In the genomic region with DNA sequence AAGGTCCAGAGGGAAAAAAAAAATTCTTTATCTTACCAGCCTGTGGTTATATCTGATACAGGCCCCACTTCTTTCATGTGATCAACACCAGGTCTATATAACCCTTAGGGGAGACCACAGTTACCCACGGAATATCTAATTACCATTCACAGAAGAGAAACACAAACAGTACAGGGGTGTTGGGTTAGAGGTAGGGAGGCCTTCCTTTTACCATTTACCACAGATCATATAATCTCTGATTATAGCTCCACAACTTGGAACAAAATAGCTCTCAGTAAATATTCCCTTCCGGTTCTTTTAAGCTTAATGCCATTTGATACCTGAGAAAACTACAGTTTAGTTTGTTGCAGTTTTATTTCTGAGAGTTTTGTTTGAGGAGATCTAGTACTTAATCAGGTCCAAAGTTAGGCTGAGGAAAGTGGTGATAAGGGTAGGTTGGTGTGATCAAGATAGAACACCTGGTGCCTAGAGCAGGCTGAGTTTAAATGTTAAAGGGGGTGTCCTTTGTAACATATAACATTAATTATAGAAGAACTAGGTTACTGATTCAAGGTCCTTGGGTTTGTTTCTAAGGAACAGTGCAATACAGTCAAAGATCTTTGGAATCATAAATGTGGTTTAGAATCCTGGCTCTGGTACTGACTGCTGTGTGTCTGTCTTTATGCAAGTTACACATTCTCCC, we compare ENCODE assay signal across 9 cellular contexts. TPM values are rescaled to one million over a fixed set of nuclear protein-coding genes. Genes with fewer than 3 reads are reported as not detected.
DNase-seq lines count a peak whose midpoint lies in the region; ATAC-seq and TF ChIP-seq lines count a peak whose summit lies in the region.
"Had no signal": no experiment of that assay in that cellular context is flagged by ENCODE, and none has a peak within 500 bp of the region (broad histone marks: within the 10 kb centered on the region; RNA-seq: fewer than 3 reads in every experiment).

No MANE protein-coding gene starts in this region.

- H3K9me3 ChIP-seq in endodermal cell (ENCODE audit: control insufficient read depth, low read length), result no peaks in the 10 kb centered on the region
- H3K9me3 ChIP-seq in psoas muscle, result no peaks in the 10 kb centered on the region

- no peaks in the 10 kb centered on the region for H3K27me3 Mint-ChIP-seq in endodermal cell (ENCODE audit: insufficient read depth)

- DNase-seq in H4 (ENCODE audit: low spot score), result peak; percentile 16
- DNase-seq in NCI-H2196 (lab: John Stamatoyannopoulos, UW; ENCODE audit: unreplicated experiment), result peak; percentile 42
- no peak for DNase-seq in endodermal cell
- no peak for DNase-seq in psoas muscle
- no peak for DNase-seq in NK-92 (lab: John Stamatoyannopoulos, UW; ENCODE audit: unreplicated experiment)
- no peak for DNase-seq in NCI-H510A (lab: John Stamatoyannopoulos, UW)
- no peak for DNase-seq in NCI-H774 (lab: John Stamatoyannopoulos, UW)
- DNase-seq: kidney glomerular epithelial cell had no signal

- no peak overlapping the region for H3K9ac ChIP-seq in endodermal cell (ENCODE audit: extremely low read depth, low read length, poor library complexity, severe bottlenecking)

- H3K4me3 Mint-ChIP-seq in endodermal cell, result no peak overlapping the region

- H3K36me3 ChIP-seq in endodermal cell (ENCODE audit: control insufficient read depth, insufficient read depth, low read length) (no peaks in the 10 kb centered on the region), psoas muscle (ENCODE audit: insufficient read depth in 1 of 2, low read depth in 1 of 2) (no peaks in the 10 kb centered on the region)

- no peaks in the 10 kb centered on the region for H3K36me3 Mint-ChIP-seq in endodermal cell (ENCODE audit: low read depth)

- 94% methylated on average over 1 of the region's 2 CpGs; no CpG with 5 or more reads in 1 of the 2 experiments for WGBS in endodermal cell (ENCODE audit: insufficient coverage in 1 of 2, insufficient read length in 1 of 2), 2 experiments
- 28 to 52% (median 32%) methylated on average over 2 of the region's 2 CpGs for WGBS in psoas muscle, 3 donors

- intact Hi-C loops in psoas muscle (cut with DNase I), result no loop called here

- H3K4me3 ChIP-seq in endodermal cell (ENCODE audit: low read length) (peak overlapping the region; percentile 49), psoas muscle (no peak overlapping the region)

- no peaks in the 10 kb centered on the region for H3K9me3 Mint-ChIP-seq in endodermal cell

- H3K27me3 ChIP-seq in endodermal cell (ENCODE audit: control insufficient read depth, insufficient read depth, low read length, poor library complexity, severe bottlenecking) (no peaks in the 10 kb centered on the region), psoas muscle (ENCODE audit: insufficient read depth in 3 of 3, low read length in 2 of 3) (no peaks in the 10 kb centered on the region)

- H3K27ac ChIP-seq in endodermal cell (ENCODE audit: low read depth, low read length), result peak overlapping the region; percentile 82
- H3K27ac ChIP-seq in psoas muscle, result peak overlapping the region; percentile 36

- no peak for TF ChIP-seq CTCF in endodermal cell (conservative IDR thresholded peaks at IDR 0.05)
- no peak for TF ChIP-seq CTCF in psoas muscle (IDR thresholded peaks at IDR 0.05)

- peaks cover 24% of the 10 kb centered on the region for H3K4me1 Mint-ChIP-seq in endodermal cell

- ATAC-seq in psoas muscle, result peak in 3 of 4 donors; percentile 13 to 22 (median 13)
- no peak for ATAC-seq in GM19023 (IDR thresholded peaks at IDR 0.05; ENCODE audit: unreplicated experiment)

- H3K4me1 ChIP-seq in endodermal cell (ENCODE audit: control insufficient read depth, insufficient read depth, low read length) (peaks cover 10% of the 10 kb centered on the region), psoas muscle (peaks cover 34% of the 10 kb centered on the region)

- no peak overlapping the region for H3K27ac Mint-ChIP-seq in endodermal cell

RNA-seq across cellular contexts. Expression of a gene that starts 14.1 kb away (rescaled TPM):
- total RNA-seq in H4 (2014; rRNA removed; shearing (Covaris generic)), result 26.2 and 26.9 TPM in 2 replicates
- 10 to 100 TPM; 60.3 to 91.0 TPM for total RNA-seq in endodermal cell
- polyA plus RNA-seq in endodermal cell (2013, experiment 1 of 2), result 72.3 TPM
- polyA plus RNA-seq in endodermal cell (2013, experiment 2 of 2), result 72.7 TPM
- total RNA-seq in psoas muscle, result 10 to 100 TPM; 14.0 to 28.2 (median 22.5) TPM
- 10 to 100 TPM in 1 of 3 donors, 1 to 10 TPM in 2; 2.0 to 18.0 (median 6.0) TPM for polyA plus RNA-seq in psoas muscle

Comparison
In these comparisons a context has a peak if more than half of its experiments do, and no peak if none do; other contexts are left out.
1. DNase-seq: peak in H4 (single experiment) and NCI-H2196 (single experiment); none in endodermal cell (single experiment), psoas muscle (0 of 2), NK-92 (single experiment), NCI-H510A (single experiment) and NCI-H774 (single experiment).